8 cellular contexts compared by ENCODE assay signal in the genomic region with DNA sequence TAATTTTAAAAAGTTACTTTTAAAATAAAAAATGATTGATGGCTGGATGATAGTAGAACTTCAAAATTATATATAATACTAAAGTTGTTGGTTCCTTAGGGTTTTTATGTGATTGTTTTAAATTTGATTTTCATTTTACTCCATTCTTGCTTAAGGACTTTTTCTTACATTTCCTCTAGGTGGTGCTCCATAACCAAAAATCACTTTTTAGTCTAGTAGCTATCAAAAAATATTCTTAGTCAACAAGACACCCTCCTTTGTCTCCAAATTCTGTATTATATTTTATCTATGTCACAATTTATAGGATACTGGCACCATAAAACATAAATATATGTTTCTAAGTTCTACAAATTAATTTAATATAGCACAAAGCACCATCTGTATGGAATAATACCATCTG.
DNase-seq lines count a peak whose midpoint lies in the region; ATAC-seq and TF ChIP-seq lines count a peak whose summit lies in the region.

No MANE protein-coding gene starts in this region.

- TF ChIP-seq CTCF in HCT116 (IDR thresholded peaks at IDR 0.05 in 2 of 3, conservative IDR thresholded peaks at IDR 0.05 in 1 of 3; ENCODE audit: borderline replicate concordance in 1 of 3, insufficient read depth in 1 of 3, low read depth in 2 of 3, low read length in 2 of 3) (peak; percentile 17 to 40 (median 25); a peak in 3 of 6 replicates), colonic mucosa (IDR thresholded peaks at IDR 0.05) (no peak)

- H3K36me3 ChIP-seq in HCT116 (ENCODE audit: control insufficient read depth in 1 of 2, insufficient read depth in 2 of 2, low read length in 2 of 2) (no peaks in the 10 kb centered on the region), colonic mucosa (no peaks in the 10 kb centered on the region)

- H3K79me2 ChIP-seq in HCT116 (ENCODE audit: insufficient read depth, low read length), result no peaks in the 10 kb centered on the region

- no peak for TF ChIP-seq POLR2A in HCT116 (IDR thresholded peaks at IDR 0.05; ENCODE audit: borderline replicate concordance, extremely low read depth, insufficient read depth, insufficient read length)

- RAD21 ChIA-PET in HCT116 (lab: Charles Lee; ENCODE audit: low non-redundant PET in 1 of 2, low total read pairs in 2 of 2, uncharacterized antibody in 2 of 2, unreplicated experiment in 2 of 2), result interaction anchor here in 1 of 2 experiments (1.3 kb wide), 1 partner anchor 245 kb away, joined by 4 read pairs; no protein-coding TSS in a partner anchor

- no peak overlapping the region for H2AFZ ChIP-seq in HCT116 (ENCODE audit: low read depth, low read length, poor library complexity, severe bottlenecking)

- DNase-seq in DMS53 (lab: John Stamatoyannopoulos, UW) (peak; percentile 65), HCT116 (ENCODE audit: low read depth, low spot score) (peak; percentile 13), SK-N-DZ (ENCODE audit: low spot score) (peak; percentile 32), hepatic stellate cell (ENCODE audit: low spot score) (peak; percentile 16), colonic mucosa (no peak)

- peak; percentile 47 for TF ChIP-seq RAD21 in HCT116 (IDR thresholded peaks at IDR 0.05; ENCODE audit: low read depth)

- ATAC-seq in HCT116, result no peak
- no peak for ATAC-seq in HG03342 (IDR thresholded peaks at IDR 0.05; ENCODE audit: unreplicated experiment)
- ATAC-seq in HG03469 (IDR thresholded peaks at IDR 0.05; ENCODE audit: unreplicated experiment), result no peak
- no peak for ATAC-seq in GM19452 (IDR thresholded peaks at IDR 0.05; ENCODE audit: unreplicated experiment)

- intact Hi-C loops in HCT116 (cut with micrococcal nuclease) (loop anchor here (5.0 to 10.0 kb wide), 3 partner anchors 248 to 500 kb away; no protein-coding TSS in a partner anchor), colonic mucosa (cut with DNase I) (no loop called here)

- CTCF ChIA-PET in HCT116 (lab: Charles Lee), result interaction anchor here (0.8 to 1.5 kb wide), 5 partner anchors 243 to 1800 kb away, joined by 3 to 12 read pairs (median 4); no protein-coding TSS in a partner anchor

- BruUV-seq in HCT116 (replicated peaks; lab: Mats Ljungman, UMichigan), result no TSS peak

- no peaks in the 10 kb centered on the region; the same call in 1 of the 2 replicates for H4K20me1 ChIP-seq in HCT116 (ENCODE audit: insufficient read depth)

- H3K4me1 ChIP-seq in HCT116 (ENCODE audit: control insufficient read depth in 1 of 2, insufficient read depth in 2 of 2, low read length in 2 of 2) (no peaks in the 10 kb centered on the region), colonic mucosa (no peaks in the 10 kb centered on the region)

- no peak overlapping the region for H3K9ac ChIP-seq in HCT116 (ENCODE audit: low read length)
- H3K9ac ChIP-seq in colonic mucosa (ENCODE audit: low read depth in 2 of 2, low read length in 2 of 2), result no peak overlapping the region

- H3K9me2 ChIP-seq in HCT116 (ENCODE audit: insufficient read depth), result no peaks in the 10 kb centered on the region

- no peaks in the 10 kb centered on the region for H3K9me3 ChIP-seq in HCT116 (ENCODE audit: control insufficient read depth in 1 of 2, insufficient read depth in 1 of 2, low read depth in 1 of 2, low read length in 2 of 2)
- H3K9me3 ChIP-seq in colonic mucosa, result no peaks in the 10 kb centered on the region

- H3K27me3 ChIP-seq in HCT116 (ENCODE audit: insufficient read depth, low read length) (no peaks in the 10 kb centered on the region), colonic mucosa (no peaks in the 10 kb centered on the region)

- POLR2A ChIA-PET in HCT116 (lab: Charles Lee), result no interaction called here

- no peak overlapping the region for H3K4me3 ChIP-seq in HCT116 (replicated peaks in 1 of 2; ENCODE audit: low read depth in 1 of 2, low read length in 2 of 2)
- H3K4me3 ChIP-seq in colonic mucosa, result no peak overlapping the region

- H3K27ac ChIP-seq in HCT116 (ENCODE audit: low read depth, low read length), result no peak overlapping the region
- H3K27ac ChIP-seq in colonic mucosa, result no peak overlapping the region

- H3K4me2 ChIP-seq in HCT116 (ENCODE audit: low read length), result no peak overlapping the region

TF ChIP-seq in HCT116, 20 proteins besides CTCF, POLR2A, EP300 and RAD21:
- no peak for TF ChIP-seq TCF7L2 (IDR thresholded peaks at IDR 0.05; ENCODE audit: borderline replicate concordance, extremely low read depth, insufficient read depth, insufficient read length)
- no peak for TF ChIP-seq YY1 (IDR thresholded peaks at IDR 0.05; ENCODE audit: extremely low read depth, insufficient replicate concordance, low read depth, low read length)
- no peak for TF ChIP-seq ELF1 (IDR thresholded peaks at IDR 0.05; ENCODE audit: borderline replicate concordance, low read depth)
- no peak for TF ChIP-seq CEBPB (IDR thresholded peaks at IDR 0.05; ENCODE audit: low read depth)
- no peak for TF ChIP-seq EGR1 (IDR thresholded peaks at IDR 0.05; ENCODE audit: low read depth)
- no peak for TF ChIP-seq SIN3A (IDR thresholded peaks at IDR 0.05; ENCODE audit: low read depth)
- TF ChIP-seq, protein P1, sequence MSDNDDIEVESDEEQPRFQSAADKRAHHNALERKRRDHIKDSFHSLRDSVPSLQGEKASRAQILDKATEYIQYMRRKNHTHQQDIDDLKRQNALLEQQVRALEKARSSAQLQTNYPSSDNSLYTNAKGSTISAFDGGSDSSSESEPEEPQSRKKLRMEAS (IDR thresholded peaks at IDR 0.05), result no peak
- TF ChIP-seq, protein P2, sequence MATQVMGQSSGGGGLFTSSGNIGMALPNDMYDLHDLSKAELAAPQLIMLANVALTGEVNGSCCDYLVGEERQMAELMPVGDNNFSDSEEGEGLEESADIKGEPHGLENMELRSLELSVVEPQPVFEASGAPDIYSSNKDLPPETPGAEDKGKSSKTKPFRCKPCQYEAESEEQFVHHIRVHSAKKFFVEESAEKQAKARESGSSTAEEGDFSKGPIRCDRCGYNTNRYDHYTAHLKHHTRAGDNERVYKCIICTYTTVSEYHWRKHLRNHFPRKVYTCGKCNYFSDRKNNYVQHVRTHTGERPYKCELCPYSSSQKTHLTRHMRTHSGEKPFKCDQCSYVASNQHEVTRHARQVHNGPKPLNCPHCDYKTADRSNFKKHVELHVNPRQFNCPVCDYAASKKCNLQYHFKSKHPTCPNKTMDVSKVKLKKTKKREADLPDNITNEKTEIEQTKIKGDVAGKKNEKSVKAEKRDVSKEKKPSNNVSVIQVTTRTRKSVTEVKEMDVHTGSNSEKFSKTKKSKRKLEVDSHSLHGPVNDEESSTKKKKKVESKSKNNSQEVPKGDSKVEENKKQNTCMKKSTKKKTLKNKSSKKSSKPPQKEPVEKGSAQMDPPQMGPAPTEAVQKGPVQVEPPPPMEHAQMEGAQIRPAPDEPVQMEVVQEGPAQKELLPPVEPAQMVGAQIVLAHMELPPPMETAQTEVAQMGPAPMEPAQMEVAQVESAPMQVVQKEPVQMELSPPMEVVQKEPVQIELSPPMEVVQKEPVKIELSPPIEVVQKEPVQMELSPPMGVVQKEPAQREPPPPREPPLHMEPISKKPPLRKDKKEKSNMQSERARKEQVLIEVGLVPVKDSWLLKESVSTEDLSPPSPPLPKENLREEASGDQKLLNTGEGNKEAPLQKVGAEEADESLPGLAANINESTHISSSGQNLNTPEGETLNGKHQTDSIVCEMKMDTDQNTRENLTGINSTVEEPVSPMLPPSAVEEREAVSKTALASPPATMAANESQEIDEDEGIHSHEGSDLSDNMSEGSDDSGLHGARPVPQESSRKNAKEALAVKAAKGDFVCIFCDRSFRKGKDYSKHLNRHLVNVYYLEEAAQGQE (IDR thresholded peaks at IDR 0.05; ENCODE audit: low read depth), result no peak
- TF ChIP-seq ATF3 (IDR thresholded peaks at IDR 0.05), result no peak
